ENCODE assay signal across 14 cellular contexts in the genomic region with DNA sequence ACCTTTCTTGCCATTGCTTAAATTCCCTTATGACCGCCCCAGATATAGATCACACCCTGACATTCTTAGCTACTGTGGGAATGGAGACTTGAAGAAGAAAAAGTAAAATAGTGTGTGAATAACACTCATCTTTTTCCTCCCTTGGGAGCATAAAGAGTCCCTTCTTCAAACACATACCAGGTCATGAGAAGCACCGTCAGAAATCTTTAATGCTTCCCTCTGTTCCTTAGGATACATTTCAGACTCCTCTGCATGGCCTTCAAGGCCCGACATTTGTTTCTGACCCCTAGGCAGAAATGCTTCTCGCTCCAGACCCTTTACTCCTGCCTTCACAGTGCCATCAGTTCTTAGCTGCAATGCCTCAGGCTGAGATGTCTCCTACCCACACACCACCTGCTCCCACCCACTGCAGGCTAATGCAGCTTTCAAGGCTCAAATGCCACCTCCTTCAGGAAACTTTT. TPM values are rescaled to one million over a fixed set of nuclear protein-coding genes. Genes with fewer than 3 reads are reported as not detected.
DNase-seq lines count a peak whose midpoint lies in the region; ATAC-seq and TF ChIP-seq lines count a peak whose summit lies in the region.
"Had no signal": no experiment of that assay in that cellular context is flagged by ENCODE, and none has a peak within 500 bp of the region (broad histone marks: within the 10 kb centered on the region; RNA-seq: fewer than 3 reads in every experiment).

No MANE protein-coding gene starts in this region.

- H3K9me3 Mint-ChIP-seq in HFFc6: no peaks in the 10 kb centered on the region
- H3K9me3 Mint-ChIP-seq: CD4-positive, alpha-beta T cell had no signal

- DNase-seq in HFFc6: no peak
- DNase-seq in cerebellum (ENCODE audit: low spot score): peak; percentile 53
- DNase-seq in transverse colon: no peak
- no peak for DNase-seq in HAP-1 (ENCODE audit: low spot score in 2 of 2)
- DNase-seq in GDM1 (lab: John Stamatoyannopoulos, UW): no peak
- DNase-seq: CD4-positive, alpha-beta T cell; cortex of kidney; mesendoderm; NCI-H1436; T-helper 1 cell had no signal

- TF ChIP-seq CTCF in HFFc6 (IDR thresholded peaks at IDR 0.05) (no peak), transverse colon (IDR thresholded peaks at IDR 0.05) (no peak)

- peaks cover 19% of the 10 kb centered on the region for H3K36me3 Mint-ChIP-seq in HFFc6 (ENCODE audit: low read depth)

- TF ChIP-seq POLR2A in transverse colon (IDR thresholded peaks at IDR 0.05): no peak

- H3K4me3 ChIP-seq in muscle layer of duodenum (ENCODE audit: low read depth in 1 of 2, low read length in 2 of 2) (no peak overlapping the region), transverse colon (no peak overlapping the region), HAP-1 (no peak overlapping the region)

- H3K9me3 ChIP-seq in muscle layer of duodenum (ENCODE audit: control insufficient read depth in 1 of 2, low read length in 2 of 2) (no peaks in the 10 kb centered on the region), transverse colon (no peaks in the 10 kb centered on the region), HAP-1 (peaks cover 3% of the 10 kb centered on the region; the same call in 1 of the 2 replicates)

- H3K4me1 ChIP-seq in muscle layer of duodenum (ENCODE audit: control insufficient read depth in 1 of 2, insufficient read depth in 2 of 2, low read length in 2 of 2): peaks cover 0 to 66% of the 10 kb centered on the region in 2 donors
- H3K4me1 ChIP-seq in transverse colon: peaks cover 0 to 29% (median 1%) of the 10 kb centered on the region in 4 donors
- peaks cover 24% of the 10 kb centered on the region for H3K4me1 ChIP-seq in HAP-1

- peak overlapping the region; percentile 50 for H3K27ac Mint-ChIP-seq in HFFc6
- H3K27ac Mint-ChIP-seq: CD4-positive, alpha-beta T cell had no signal

- no peaks in the 10 kb centered on the region for H3K27me3 Mint-ChIP-seq in HFFc6 (ENCODE audit: insufficient read depth)

- peak overlapping the region; percentile 52 for H3K27ac ChIP-seq in muscle layer of duodenum (ENCODE audit: low read length)
- peak overlapping the region; percentile 45 to 66 (median 60) for H3K27ac ChIP-seq in transverse colon
- H3K27ac ChIP-seq: HL-60 had no signal

- H3K4me3 Mint-ChIP-seq in HFFc6: no peak overlapping the region
- H3K4me3 Mint-ChIP-seq: CD4-positive, alpha-beta T cell had no signal

- H3K4me1 Mint-ChIP-seq in HFFc6 (ENCODE audit: low read depth): peaks cover 71% of the 10 kb centered on the region

- ATAC-seq in GM19324 (IDR thresholded peaks at IDR 0.05; ENCODE audit: low FRiP score, unreplicated experiment): no peak
- ATAC-seq: activated CD4-positive, CD25-positive, alpha-beta regulatory T cell treated with anti-CD3 and anti-CD28 coated beads, Interleukin-2, amount 50 U/mL, for 24 hours had no signal

- 68 to 84% methylated on average over 4 of the region's 4 CpGs for WGBS in transverse colon (ENCODE audit: low coverage in 1 of 2), 2 donors

- in situ Hi-C loops in transverse colon (cut with MboI; ENCODE audit: low pct_ligation_motif_present in 1 of 4, low pct_unique_long_range_greater_than_20kb in 1 of 4, low sequenced_read_pairs in 3 of 4) (no loop called here), HAP-1 (cut with MboI; ENCODE audit: low sequenced_read_pairs) (no loop called here)

- H3K36me3 ChIP-seq in muscle layer of duodenum (ENCODE audit: control insufficient read depth in 1 of 2, insufficient read depth in 2 of 2, low read length in 2 of 2) (no peaks in the 10 kb centered on the region), transverse colon (no peaks in the 10 kb centered on the region), HAP-1 (replicated peaks) (no peaks in the 10 kb centered on the region)

- no peak for TF ChIP-seq EP300 in transverse colon (IDR thresholded peaks at IDR 0.05; ENCODE audit: low read depth)

- intact Hi-C loops in transverse colon (cut with DNase I; ENCODE audit: low total_unique reads): no loop called here

- H3K27me3 ChIP-seq in muscle layer of duodenum (ENCODE audit: low read depth, low read length) (no peaks in the 10 kb centered on the region), transverse colon (no peaks in the 10 kb centered on the region), HAP-1 (ENCODE audit: low read depth) (no peaks in the 10 kb centered on the region)

RNA-seq across cellular contexts. Expression of a gene that starts 5.2 kb away (rescaled TPM):
- total RNA-seq in HFFc6 (2021; fragmentation: NEBNext Ultra II Directional; extraction: Animal tissue kit (Norgen Biotek cat#: 25700)): 1 to 10 TPM; 1.1 to 8.1 (median 2.2) TPM
- total RNA-seq in cerebellum (57.3 TPM), transverse colon (1 to 10 TPM in 2 of 4 donors, under 1 TPM in 2; 0.20 to 7.5 (median 2.5) TPM)
- total RNA-seq: CD4-positive, alpha-beta T cell had no signal
